Comparison of ENCODE assay signal across 9 cellular contexts in the genomic region with DNA sequence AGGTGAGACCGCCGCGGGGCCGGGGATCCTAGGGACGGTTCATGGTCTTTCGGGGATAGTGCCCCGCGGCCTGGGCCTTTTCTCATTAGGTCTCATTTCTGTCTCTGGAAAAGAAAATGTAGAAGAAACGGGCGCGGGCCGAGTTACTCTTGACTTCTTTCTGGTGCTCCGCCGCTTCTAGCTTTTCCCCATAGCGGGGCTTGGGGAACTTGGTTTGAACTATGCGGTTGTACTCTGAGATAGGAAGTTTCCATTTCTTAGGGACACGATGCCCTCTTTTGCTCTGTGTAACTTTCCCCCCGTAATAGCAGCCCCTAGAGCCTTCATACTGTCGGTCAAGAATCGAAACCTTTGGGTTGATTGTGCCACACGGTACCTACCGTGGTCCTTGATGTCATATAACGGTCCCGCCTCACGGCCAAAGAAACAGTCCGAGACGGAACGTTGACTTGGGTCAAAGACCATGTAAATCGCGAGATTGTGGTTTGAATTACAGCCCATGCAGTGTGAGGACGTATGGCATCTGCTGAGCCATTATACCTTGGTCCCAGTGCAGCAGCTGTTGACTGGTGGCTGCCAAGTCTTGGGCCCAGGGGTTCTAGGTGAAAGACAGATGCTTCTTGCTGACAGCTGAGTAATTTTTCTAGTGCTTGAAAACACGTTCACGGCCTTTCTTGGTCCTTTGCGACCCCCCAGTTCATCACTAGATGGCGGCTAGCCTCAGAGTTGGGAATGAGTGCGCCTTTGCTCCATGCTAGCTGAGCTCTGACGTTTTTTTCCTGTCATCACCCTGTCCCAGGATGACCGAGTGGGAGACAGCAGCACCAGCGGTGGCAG. TPM values are rescaled to one million over a fixed set of nuclear protein-coding genes. Genes with fewer than 3 reads are reported as not detected.
DNase-seq lines count a peak whose midpoint lies in the region; ATAC-seq and TF ChIP-seq lines count a peak whose summit lies in the region.
"Had no signal": no experiment of that assay in that cellular context is flagged by ENCODE, and none has a peak within 500 bp of the region (broad histone marks: within the 10 kb centered on the region; RNA-seq: fewer than 3 reads in every experiment).

No MANE protein-coding gene starts in this region.

- H3K4me3 ChIP-seq in cardiac fibroblast (replicated peaks in 1 of 2; ENCODE audit: low read depth in 2 of 2, low read length in 2 of 2) = peak overlapping the region; percentile 79 to 87

- no peak for TF ChIP-seq CTCF in cardiac fibroblast (IDR thresholded peaks at IDR 0.05; ENCODE audit: low read depth, low read length)

- DNase-seq in D341Med (ENCODE audit: low spot score) (peak; percentile 31), LHCN-M2 (ENCODE audit: low read depth) (peak; percentile 55), cardiac fibroblast (ENCODE audit: low read depth in 2 of 2) (no peak), myocyte (ENCODE audit: low read depth) (peak; percentile 47), DMS79 treated with DMSO at 0.1 percent for 48 hours (lab: John Stamatoyannopoulos, UW) (no peak), SK-N-DZ (ENCODE audit: low spot score) (no peak)
- no peak for DNase-seq in stimulated activated CD4-positive, alpha-beta T cell treated with anti-CD3 and anti-CD28 coated beads, Interleukin-1b, Interleukin-23, amount 100 ng/mL, for 48 hours

- ATAC-seq in GM21360 (IDR thresholded peaks at IDR 0.05; ENCODE audit: unreplicated experiment) = no peak

RNA-seq across cellular contexts. Expression of a gene that starts 0.5 kb away (rescaled TPM):
- total RNA-seq in LHCN-M2 (2014; rRNA removed) (1,719 and 2,296 TPM in 2 replicates), myocyte (1,152 and 1,471 TPM in 2 replicates)
- 1,753 TPM for polyA plus RNA-seq in LHCN-M2 (2012)
- polyA plus RNA-seq in myocyte (2012) = 1,111 TPM
- polyA plus RNA-seq in SK-N-DZ (2014; cell fraction: cytosol; rRNA removed) = 2,519 and 3,162 TPM in 2 replicates
- polyA plus RNA-seq in SK-N-DZ (2014; cell fraction: nucleus; rRNA removed) = 1,307 and 1,926 TPM in 2 replicates

RNA-seq across cellular contexts. Expression of a gene that starts 6.7 kb away (rescaled TPM):
- total RNA-seq in LHCN-M2 (2014; rRNA removed) = 4.6 and 6.0 TPM in 2 replicates
- polyA plus RNA-seq in LHCN-M2 (2012) = 1.6 TPM
- total RNA-seq in myocyte = 5.5 and 5.8 TPM in 2 replicates
- 2.3 TPM for polyA plus RNA-seq in myocyte (2012)
- polyA plus RNA-seq in SK-N-DZ (2014; cell fraction: cytosol; rRNA removed) = 2.4 and 4.2 TPM in 2 replicates
- 1.7 and 5.6 TPM in 2 replicates for polyA plus RNA-seq in SK-N-DZ (2014; cell fraction: nucleus; rRNA removed)

RNA-seq across cellular contexts. Expression of a gene that starts 7.9 kb away (rescaled TPM):
- total RNA-seq in LHCN-M2 (2014; rRNA removed) (0.29 TPM in 1 of 2 replicates, not detected in the other), myocyte (not detected in 2 replicates)
- polyA plus RNA-seq in LHCN-M2 (2012) = not detected
- polyA plus RNA-seq in myocyte (2012) = not detected
- polyA plus RNA-seq in SK-N-DZ (2014; cell fraction: cytosol; rRNA removed) = not detected in 2 replicates
- not detected in 2 replicates for polyA plus RNA-seq in SK-N-DZ (2014; cell fraction: nucleus; rRNA removed)
- total RNA-seq: M059J had no signal

RNA-seq across cellular contexts. Expression of a gene that starts 20.9 kb away (rescaled TPM):
- total RNA-seq in LHCN-M2 (2014; rRNA removed) (16.5 and 18.8 TPM in 2 replicates), myocyte (12.7 and 19.4 TPM in 2 replicates)
- 7.5 TPM for polyA plus RNA-seq in LHCN-M2 (2012)
- polyA plus RNA-seq in myocyte (2012) = 10.1 TPM
- 3.6 and 7.2 TPM in 2 replicates for polyA plus RNA-seq in SK-N-DZ (2014; cell fraction: cytosol; rRNA removed)
- 1.8 and 9.7 TPM in 2 replicates for polyA plus RNA-seq in SK-N-DZ (2014; cell fraction: nucleus; rRNA removed)

RNA-seq across cellular contexts. Expression of a gene that starts 25.0 kb away (rescaled TPM):
- total RNA-seq in LHCN-M2 (2014; rRNA removed) = 1.1 TPM in 2 replicates
- polyA plus RNA-seq in LHCN-M2 (2012) = 0.98 TPM
- 1.5 and 1.7 TPM in 2 replicates for total RNA-seq in myocyte
- polyA plus RNA-seq in myocyte (2012) = 2.9 TPM
- 1.2 and 1.5 TPM in 2 replicates for polyA plus RNA-seq in SK-N-DZ (2014; cell fraction: cytosol; rRNA removed)
- polyA plus RNA-seq in SK-N-DZ (2014; cell fraction: nucleus; rRNA removed) = 3.8 and 6.7 TPM in 2 replicates

Comparison
In these comparisons a context has a peak if more than half of its experiments do, and no peak if none do; other contexts are left out.
1. DNase-seq: peak in D341Med (single experiment), LHCN-M2 (single experiment) and myocyte (single experiment); none in cardiac fibroblast (0 of 2), DMS79 treated with DMSO at 0.1 percent for 48 hours (single experiment), SK-N-DZ (single experiment) and stimulated activated CD4-positive, alpha-beta T cell treated with anti-CD3 and anti-CD28 coated beads, Interleukin-1b, Interleukin-23, amount 100 ng/mL, for 48 hours (single experiment).